ENCODE assay signal across 1 cellular context in genomic region chr2:159119652-159120257, GRCh38.
TF ChIP-seq lines count a peak whose summit lies in the region.

No MANE protein-coding gene starts in this region.

TF ChIP-seq in K562, 482 proteins besides CTCF, POLR2A, EP300 and RAD21 (continued from another document):
- TF ChIP-seq E4F1 (CRISPR knock-in tag; IDR thresholded peaks at IDR 0.05; ENCODE audit: borderline replicate concordance) (no peak), CEBPB (tag; IDR thresholded peaks at IDR 0.05) (no peak), BRF2 (IDR thresholded peaks at IDR 0.05; ENCODE audit: borderline replicate concordance, insufficient read depth, insufficient read length) (no peak), SIN3A (IDR thresholded peaks at IDR 0.05; ENCODE audit: borderline replicate concordance in 2 of 2, control insufficient read depth in 1 of 2, low read depth in 2 of 2, low read length in 2 of 2) (no peak), CLOCK (CRISPR knock-in tag; IDR thresholded peaks at IDR 0.05; ENCODE audit: borderline replicate concordance) (peak; percentile 50; the same call in 1 of the 2 replicates), ZNF239 (CRISPR knock-in tag; IDR thresholded peaks at IDR 0.05) (peak; percentile 22; the same call in 1 of the 2 replicates), SRF (CRISPR knock-in tag; IDR thresholded peaks at IDR 0.05) (peak; percentile 79 to 85; a peak in 2 of 4 replicates), ZNF778 (CRISPR knock-in tag; IDR thresholded peaks at IDR 0.05) (no peak), BRD9 (IDR thresholded peaks at IDR 0.05; ENCODE audit: low read depth, partially characterized antibody) (no peak), NFIX (CRISPR knock-in tag; IDR thresholded peaks at IDR 0.05; ENCODE audit: low read depth) (no peak), MAFG (tag; conservative IDR thresholded peaks at IDR 0.05) (no peak), ELF4 (CRISPR knock-in tag; IDR thresholded peaks at IDR 0.05) (0 out of 2 replicates have a peak, but pooled peaks have one; percentile 55), CSDE1 (IDR thresholded peaks at IDR 0.05) (no peak), CXXC5 (CRISPR knock-in tag; IDR thresholded peaks at IDR 0.05) (peak; percentile 34; the same call in 1 of the 2 replicates), FIP1L1 (IDR thresholded peaks at IDR 0.05; ENCODE audit: low read depth, low read length, poor library complexity, severe bottlenecking) (no peak), YBX1 (IDR thresholded peaks at IDR 0.05) (no peak), HNRNPK (IDR thresholded peaks at IDR 0.05; ENCODE audit: low read depth, low read length, poor library complexity, severe bottlenecking) (no peak), SOX6 (IDR thresholded peaks at IDR 0.05) (peak; percentile 79)
